In the genomic region with DNA sequence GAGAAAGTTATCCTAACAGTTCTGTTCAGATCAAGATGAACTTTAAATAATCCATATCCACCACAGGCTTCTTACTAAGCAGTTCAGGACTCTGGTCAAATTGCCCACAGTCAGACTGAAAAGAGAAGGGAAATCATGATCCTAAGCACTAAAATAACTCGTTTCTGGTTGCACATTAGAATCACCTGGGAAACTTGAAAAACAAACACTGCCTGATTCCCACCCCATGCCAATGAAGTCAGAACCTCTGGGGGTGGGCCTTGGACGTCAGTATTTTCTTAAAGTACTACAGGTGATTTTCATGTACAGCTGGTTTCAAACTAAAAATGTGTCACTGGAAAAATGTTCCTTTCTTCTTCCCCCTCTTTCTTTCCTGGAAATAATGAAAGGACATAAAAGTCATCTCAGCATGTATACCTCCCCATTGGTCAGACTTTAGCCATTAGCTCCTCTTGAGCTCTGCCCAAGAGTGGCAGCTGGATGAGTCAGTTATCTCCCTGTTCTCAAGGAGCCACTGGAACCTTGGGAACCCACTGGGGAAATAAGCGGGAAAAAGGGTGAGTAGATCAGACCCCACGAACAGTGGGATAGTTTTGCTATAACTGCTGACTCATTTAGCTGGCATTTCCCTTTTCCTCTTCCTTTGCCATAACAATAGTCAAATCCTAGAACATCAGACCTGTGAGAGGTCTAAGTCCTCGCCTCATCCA, we compare ENCODE assay signal across 12 cellular contexts.
A peak's percentile ranks its signal among the peaks of the same experiment; 100 is the strongest.
DNase-seq lines count a peak whose midpoint lies in the region; ATAC-seq and TF ChIP-seq lines count a peak whose summit lies in the region.
"Had no signal": no experiment of that assay in that cellular context is flagged by ENCODE, and none has a peak within 500 bp of the region (broad histone marks: within the 10 kb centered on the region; RNA-seq: fewer than 3 reads in every experiment).

No MANE protein-coding gene starts in this region.

- ATAC-seq in HG03432 (IDR thresholded peaks at IDR 0.05; ENCODE audit: unreplicated experiment) = no peak
- ATAC-seq: GM12878, T-helper 17 cell, upper lobe of right lung had no signal

- peaks cover 0 to under 1% of the 10 kb centered on the region in 2 donors for H3K9me3 ChIP-seq in breast epithelium
- peaks cover 6% of the 10 kb centered on the region for H3K9me3 ChIP-seq in H9 (ENCODE audit: control insufficient read depth, low read depth, low read length)
- H3K9me3 ChIP-seq: upper lobe of right lung had no signal

- CTCF ChIA-PET in MCF 10A (lab: Yijun Ruan, JAX) = interaction anchor here (1.3 kb wide), 1 partner anchor 10 kb away, joined by 5 read pairs; no protein-coding TSS in a partner anchor

- H3K4me3 ChIP-seq in breast epithelium (no peak overlapping the region), foreskin fibroblast (ENCODE audit: low read depth in 1 of 2, low read length in 2 of 2) (no peak overlapping the region)
- H3K4me3 ChIP-seq: GM12878, upper lobe of right lung had no signal

- intact Hi-C loops in MCF 10A (cut with micrococcal nuclease) (no loop called here), breast epithelium (cut with DNase I; ENCODE audit: low total_unique reads) (no loop called here)

- no peak overlapping the region for H2BK12ac ChIP-seq in H9 (ENCODE audit: insufficient read length, low read depth, low read length)

- no peaks in the 10 kb centered on the region for H4K20me1 ChIP-seq in H9 (ENCODE audit: control insufficient read depth, insufficient read depth, insufficient read length)

- H3T11ph ChIP-seq in H9 (ENCODE audit: low read length) = no peak overlapping the region

- TF ChIP-seq CTCF in MCF 10A (IDR thresholded peaks at IDR 0.05; ENCODE audit: unreplicated experiment) (no peak), breast epithelium (IDR thresholded peaks at IDR 0.05) (no peak), foreskin fibroblast (IDR thresholded peaks at IDR 0.05; ENCODE audit: low read depth, low read length) (no peak), H9 (conservative IDR thresholded peaks at IDR 0.05) (no peak)

- WGBS in H9 (ENCODE audit: extremely low coverage, insufficient read length, low lambda C conversion rate) = no CpG with 5 or more reads among the region's 5 CpGs

- H3K27me3 Mint-ChIP-seq in MCF 10A (ENCODE audit: insufficient read depth, unreplicated experiment) (no peaks in the 10 kb centered on the region), H9 (ENCODE audit: low read depth) (no peaks in the 10 kb centered on the region)

- H3K14ac ChIP-seq in H9 (ENCODE audit: insufficient read depth, low read length) = no peak overlapping the region

- H4K8ac ChIP-seq in H9 (replicated peaks; ENCODE audit: insufficient read length, low read depth, low read length) = no peak overlapping the region

- H3K36me3 ChIP-seq in breast epithelium = no peaks in the 10 kb centered on the region
- H3K36me3 ChIP-seq: upper lobe of right lung had no signal

- H3K27me3 ChIP-seq in breast epithelium (no peaks in the 10 kb centered on the region), H9 (ENCODE audit: insufficient read depth, low read length) (no peaks in the 10 kb centered on the region)
- H3K27me3 ChIP-seq: upper lobe of right lung had no signal

- no peak overlapping the region for H2BK20ac ChIP-seq in H9 (ENCODE audit: low read depth, low read length, poor library complexity, severe bottlenecking)

- H4K91ac ChIP-seq in H9 (ENCODE audit: insufficient read length, low read depth, low read length) = no peak overlapping the region

- no peak overlapping the region for H2BK5ac ChIP-seq in H9 (ENCODE audit: insufficient read length, low read length)

- H4K5ac ChIP-seq in H9 (ENCODE audit: insufficient read length, low read depth, low read length) = no peak overlapping the region

- no peak overlapping the region for H2BK15ac ChIP-seq in H9 (ENCODE audit: low read depth, low read length)

- H3K9ac ChIP-seq in H9 (ENCODE audit: extremely low read depth, insufficient read length, low read length) = no peak overlapping the region

- no peak overlapping the region for H3K18ac ChIP-seq in H9 (ENCODE audit: insufficient read length, low read depth, low read length)

- H3K27ac Mint-ChIP-seq in MCF 10A (ENCODE audit: low read depth, unreplicated experiment) (no peak overlapping the region), H9 (peak overlapping the region in 1 of 3 experiments; percentile 67; a peak in 1 of 7 replicates)
- H3K27ac Mint-ChIP-seq: T-helper 17 cell had no signal

- H3K23me2 ChIP-seq in H9 (ENCODE audit: insufficient read length, low read depth, low read length, poor library complexity, severe bottlenecking) = no peaks in the 10 kb centered on the region

- POLR2A ChIA-PET in MCF 10A (lab: Yijun Ruan, JAX) = no interaction called here

- H3K9me3 Mint-ChIP-seq in MCF 10A (ENCODE audit: unreplicated experiment) (peaks cover 16% of the 10 kb centered on the region), H9 (peaks cover 17 to 19% of the 10 kb centered on the region in 2 experiments)

- no peak overlapping the region for H3K56ac ChIP-seq in H9 (ENCODE audit: insufficient read length, low read depth, low read length)

- H3K27ac ChIP-seq in breast epithelium = no peak overlapping the region
- no peak overlapping the region for H3K27ac ChIP-seq in H9 (ENCODE audit: insufficient read length, low read depth, low read length)
- H3K27ac ChIP-seq: upper lobe of right lung had no signal

- H3K4me2 ChIP-seq in H9 (ENCODE audit: insufficient read depth, insufficient read length, low read length) = no peak overlapping the region

- H2BK120ac ChIP-seq in H9 (ENCODE audit: low read depth, low read length, poor library complexity, severe bottlenecking) = no peak overlapping the region

- H3K4me1 Mint-ChIP-seq in MCF 10A (ENCODE audit: insufficient read depth, unreplicated experiment) (peaks cover 11% of the 10 kb centered on the region), H9 (peaks cover 10 to 14% of the 10 kb centered on the region in 2 experiments)
- H3K4me1 Mint-ChIP-seq: T-helper 17 cell had no signal

- no peak overlapping the region for H3K4ac ChIP-seq in H9 (ENCODE audit: low read depth, low read length)

- H3K79me1 ChIP-seq in H9 (ENCODE audit: insufficient read depth, low read depth, low read length, poor library complexity, severe bottlenecking) = no peaks in the 10 kb centered on the region

- no peak overlapping the region for H3K23ac ChIP-seq in H9 (ENCODE audit: insufficient read length, low read depth, low read length)

- H2AFZ ChIP-seq in H9 (ENCODE audit: low read length) = no peak overlapping the region

- no peak overlapping the region for H2AK5ac ChIP-seq in H9 (ENCODE audit: insufficient read length, low read length)

- DNase-seq in MCF 10A (ENCODE audit: unreplicated experiment) (peak; percentile 58), breast epithelium (ENCODE audit: low spot score in 2 of 2) (no peak), amniotic epithelial cell (ENCODE audit: low read depth) (peak; percentile 35), foreskin fibroblast (peak; percentile 69 to 72), stromal cell of bone marrow (ENCODE audit: low read depth) (peak; percentile 56), H9 (no peak), NCI-H1092 treated with DMSO at 0.1 percent for 48 hours (lab: John Stamatoyannopoulos, UW) (no peak)
- DNase-seq: DMS 273 treated with DMSO at 0.1 percent for 48 hours, T-helper 17 cell, upper lobe of right lung had no signal

- no peak overlapping the region for H3K4me3 Mint-ChIP-seq in MCF 10A (ENCODE audit: unreplicated experiment)
- no peak overlapping the region for H3K4me3 Mint-ChIP-seq in H9
- H3K4me3 Mint-ChIP-seq: T-helper 17 cell had no signal

- no peaks in the 10 kb centered on the region for H3K79me2 ChIP-seq in H9 (ENCODE audit: insufficient read depth, low read length)

- peaks cover 0 to 3% of the 10 kb centered on the region in 2 donors for H3K4me1 ChIP-seq in breast epithelium
- 0 out of 2 replicates have a peak, but pooled peaks cover 3% of the 10 kb centered on the region for H3K4me1 ChIP-seq in H9 (ENCODE audit: insufficient read depth, low read length)
- H3K4me1 ChIP-seq: upper lobe of right lung had no signal

- no peak for TF ChIP-seq POLR2A in breast epithelium (IDR thresholded peaks at IDR 0.05)

- H3K36me3 Mint-ChIP-seq in MCF 10A (ENCODE audit: insufficient read depth, unreplicated experiment) (no peaks in the 10 kb centered on the region), H9 (ENCODE audit: insufficient read depth in 1 of 3, low read depth in 3 of 3) (peaks cover 5 to 24% (median 14%) of the 10 kb centered on the region in 3 experiments; a peak in 6 of 7 replicates)

- BruUV-seq in MCF 10A (replicated peaks; lab: Mats Ljungman, UMichigan) = no TSS peak

Comparison
In these comparisons a context has a peak if more than half of its experiments do, and no peak if none do; other contexts are left out.
1. DNase-seq: peak in MCF 10A (single experiment), amniotic epithelial cell (single experiment), foreskin fibroblast (2 of 2) and stromal cell of bone marrow (single experiment); none in breast epithelium (0 of 2), H9 (single experiment) and NCI-H1092 treated with DMSO at 0.1 percent for 48 hours (single experiment).